Comparison of ENCODE assay signal across 25 cellular contexts in genomic region chr15:39889601-39890000, GRCh38. TPM values are rescaled to one million over a fixed set of nuclear protein-coding genes. Genes with fewer than 3 reads are reported as not detected.
DNase-seq lines count a peak whose midpoint lies in the region; ATAC-seq, FAIRE-seq and TF ChIP-seq lines count a peak whose summit lies in the region.
"Had no signal": no experiment of that assay in that cellular context is flagged by ENCODE, and none has a peak within 500 bp of the region (broad histone marks: within the 10 kb centered on the region; RNA-seq: fewer than 3 reads in every experiment).

No MANE protein-coding gene starts in this region.

- peak overlapping the region; percentile 11; the same call in 1 of the 2 replicates for H2BK12ac ChIP-seq in H1 (ENCODE audit: low read depth, low read length)

- H3K27me3 ChIP-seq in HepG2 (ENCODE audit: control insufficient read depth in 1 of 2, insufficient read depth in 2 of 2, low read length in 2 of 2) (no peaks in the 10 kb centered on the region), right lobe of liver (no peaks in the 10 kb centered on the region), HUES64 (ENCODE audit: insufficient read depth, low read length) (no peaks in the 10 kb centered on the region), H1 (replicated peaks in 1 of 4; ENCODE audit: control insufficient read depth in 3 of 4, extremely low read depth in 1 of 4, insufficient read depth in 3 of 4, low read length in 3 of 4) (no peaks in the 10 kb centered on the region), osteoblast (ENCODE audit: insufficient read depth, low read length) (no peaks in the 10 kb centered on the region)
- H3K27me3 ChIP-seq: BLaER1 treated with 17β-estradiol and CSF1 and Interleukin-3, amounts not matched to agents 10 nM and 100 nM; SJCRH30 had no signal

- TF ChIP-seq POLR2A in HepG2 (IDR thresholded peaks at IDR 0.05; ENCODE audit: insufficient read depth in 1 of 2, low read depth in 2 of 2, low read length in 2 of 2) = no peak
- no peak for TF ChIP-seq POLR2A in right lobe of liver (IDR thresholded peaks at IDR 0.05)
- TF ChIP-seq POLR2A in H1 (IDR thresholded peaks at IDR 0.05; ENCODE audit: control extremely low read depth in 1 of 2, low read depth in 2 of 2, low read length in 2 of 2) = no peak

- no peak overlapping the region for H3K4me3 ChIP-seq in HepG2 (replicated peaks in 1 of 3; ENCODE audit: insufficient read depth in 1 of 3, low read depth in 2 of 3, low read length in 3 of 3)
- no peak overlapping the region for H3K4me3 ChIP-seq in right lobe of liver
- no peak overlapping the region for H3K4me3 ChIP-seq in HUES64 (ENCODE audit: low read length)
- no peak overlapping the region for H3K4me3 ChIP-seq in H1 (ENCODE audit: extremely low read depth in 1 of 4, insufficient read depth in 2 of 4, low read depth in 3 of 4, low read length in 4 of 4)
- H3K4me3 ChIP-seq in osteoblast (ENCODE audit: insufficient read depth, low read length) = no peak overlapping the region
- H3K4me3 ChIP-seq: A549; BLaER1 treated with 17β-estradiol and CSF1 and Interleukin-3, amounts not matched to agents 10 nM and 100 nM; SJCRH30 had no signal

- 0 out of 2 replicates have a peak overlapping the region, but pooled peaks have one; percentile 65 for H2BK15ac ChIP-seq in H1 (ENCODE audit: low read length)

- no peaks in the 10 kb centered on the region for H3K9me3 ChIP-seq in HepG2 (ENCODE audit: low read length)
- no peaks in the 10 kb centered on the region for H3K9me3 ChIP-seq in right lobe of liver
- H3K9me3 ChIP-seq in HUES64 (ENCODE audit: insufficient read depth, low read depth, low read length) = no peaks in the 10 kb centered on the region
- peaks cover 0 to 1% of the 10 kb centered on the region in 2 experiments; a peak in 1 of 4 replicates for H3K9me3 ChIP-seq in H1 (ENCODE audit: insufficient read depth in 2 of 2, low read depth in 1 of 2, low read length in 1 of 2)
- no peaks in the 10 kb centered on the region for H3K9me3 ChIP-seq in osteoblast (ENCODE audit: low read depth, low read length)
- H3K9me3 ChIP-seq: A549; BLaER1 treated with 17β-estradiol and CSF1 and Interleukin-3, amounts not matched to agents 10 nM and 100 nM; SJCRH30 had no signal

- no peak overlapping the region for H3K9ac ChIP-seq in HepG2 (ENCODE audit: insufficient read depth, low read depth, low read length)
- H3K9ac ChIP-seq in HUES64 (ENCODE audit: low read depth, low read length) = no peak overlapping the region
- H3K9ac ChIP-seq in H1 (replicated peaks in 1 of 4; ENCODE audit: extremely low read depth in 1 of 4, low read depth in 3 of 4, low read length in 3 of 4) = no peak overlapping the region
- H3K9ac ChIP-seq: BLaER1 treated with 17β-estradiol and CSF1 and Interleukin-3, amounts not matched to agents 10 nM and 100 nM; KMS-11 had no signal

- H3K4ac ChIP-seq in H1 (replicated peaks; ENCODE audit: insufficient read length, low read depth, low read length) = peak overlapping the region; percentile 34

- no peak for ATAC-seq in HepG2
- ATAC-seq in right lobe of liver = no peak
- no peak for ATAC-seq in HG03097 (IDR thresholded peaks at IDR 0.05; ENCODE audit: low FRiP score, unreplicated experiment)
- ATAC-seq: A549, Right ventricle myocardium inferior, SK-N-SH treated with all-trans-retinoic acid at 6 μM for 48 hours, T-helper 17 cell had no signal

- H2BK5ac ChIP-seq in H1 (ENCODE audit: low read depth, low read length) = peak overlapping the region; percentile 89; the same call in 1 of the 2 replicates

- TF ChIP-seq EP300 in HepG2 (IDR thresholded peaks at IDR 0.05; ENCODE audit: low read depth in 2 of 2, low read length in 2 of 2) = no peak
- no peak for TF ChIP-seq EP300 in HepG2 (CRISPR knock-in tag; IDR thresholded peaks at IDR 0.05; ENCODE audit: borderline replicate concordance)
- TF ChIP-seq EP300 in H1 (IDR thresholded peaks at IDR 0.05; ENCODE audit: borderline replicate concordance in 1 of 2, low read depth in 2 of 2, low read length in 2 of 2) = no peak

- H3K14ac ChIP-seq in H1 (ENCODE audit: insufficient read length) = no peak overlapping the region

- H3K27ac ChIP-seq in HepG2 (ENCODE audit: extremely low read length, insufficient read depth, low read length) (no peak overlapping the region), right lobe of liver (no peak overlapping the region), HUES64 (ENCODE audit: low read depth, low read length) (peak overlapping the region; percentile 66), H1 (ENCODE audit: low read depth, low read length) (peak overlapping the region; percentile 73), osteoblast (ENCODE audit: low read depth, low read length) (no peak overlapping the region)
- H3K27ac ChIP-seq: A549; BLaER1 treated with 17β-estradiol and CSF1 and Interleukin-3, amounts not matched to agents 10 nM and 100 nM; KMS-11; SJCRH30 had no signal

- peaks cover 4% of the 10 kb centered on the region for H3K79me1 ChIP-seq in H1 (ENCODE audit: low read depth, low read length)

- WGBS in HepG2 (ENCODE audit: low lambda C conversion rate) = 60% methylated on average over 3 of the region's 3 CpGs
- 96% methylated on average over 3 of the region's 3 CpGs for WGBS in right lobe of liver (ENCODE audit: insufficient coverage, low coverage, low lambda C conversion rate, missing lambda C conversion rate)
- WGBS in HUES64 = 89% methylated on average over 3 of the region's 3 CpGs
- WGBS in H1 (ENCODE audit: extremely low coverage in 1 of 2, insufficient coverage in 1 of 2, insufficient read length in 1 of 2, insufficient replicate concordance in 2 of 2, low coverage in 1 of 2, low lambda C conversion rate in 2 of 2, missing lambda C conversion rate in 1 of 2), 2 experiments = 86% methylated on average over 3 of the region's 3 CpGs; no CpG with 5 or more reads in 1 of the 2 experiments

- intact Hi-C loops in HepG2 (cut with micrococcal nuclease; ENCODE audit: unreplicated experiment) = loop anchor here (5.0 to 10.0 kb wide), 2 partner anchors 33 to 85 kb away; partner anchors contain the start of gene GPR176
- intact Hi-C loops in right lobe of liver (cut with DNase I) = no loop called here

- H4K8ac ChIP-seq in H1 (ENCODE audit: extremely low read depth, insufficient read depth, low read length) = no peak overlapping the region

- H2AFZ ChIP-seq in HepG2 (ENCODE audit: low read length) (no peak overlapping the region), H1 (ENCODE audit: low read length) (no peak overlapping the region), osteoblast (ENCODE audit: low read length) (no peak overlapping the region)

- H3K4me2 ChIP-seq in HepG2 (ENCODE audit: low read depth, low read length) (no peak overlapping the region), H1 (ENCODE audit: insufficient read depth in 1 of 2, low read depth in 2 of 2, low read length in 2 of 2) (peak overlapping the region in 1 of 2 experiments; percentile 61; a peak in 1 of 4 replicates), osteoblast (ENCODE audit: insufficient read depth, low read length) (no peak overlapping the region)
- H3K4me2 ChIP-seq: A549; BLaER1 treated with 17β-estradiol and CSF1 and Interleukin-3, amounts not matched to agents 10 nM and 100 nM; KMS-11 had no signal

- no peak overlapping the region for H4K5ac ChIP-seq in H1 (ENCODE audit: insufficient read length, low read depth, low read length)

- no peak for TF ChIP-seq CTCF in HepG2 (CRISPR knock-in tag; IDR thresholded peaks at IDR 0.05)
- TF ChIP-seq CTCF in right lobe of liver (IDR thresholded peaks at IDR 0.05) = no peak
- no peak for TF ChIP-seq CTCF in H1 (IDR thresholded peaks at IDR 0.05; ENCODE audit: control extremely low read depth in 1 of 3, insufficient read depth in 1 of 3, low read depth in 1 of 3, low read length in 3 of 3)
- no peak for TF ChIP-seq CTCF in osteoblast (IDR thresholded peaks at IDR 0.05; ENCODE audit: extremely low read depth, low read depth, low read length)

- H3K36me3 ChIP-seq in HepG2 (replicated peaks in 1 of 2; ENCODE audit: control insufficient read depth in 1 of 2, insufficient read depth in 2 of 2, low read length in 2 of 2) = no peaks in the 10 kb centered on the region
- no peaks in the 10 kb centered on the region for H3K36me3 ChIP-seq in right lobe of liver
- H3K36me3 ChIP-seq in HUES64 (ENCODE audit: insufficient read depth, low read length) = 0 out of 2 replicates have a peak, but pooled peaks cover 2% of the 10 kb centered on the region
- peaks cover 0 to 6% (median 2%) of the 10 kb centered on the region in 4 experiments; a peak in 4 of 8 replicates for H3K36me3 ChIP-seq in H1 (ENCODE audit: control insufficient read depth in 2 of 4, insufficient read depth in 4 of 4, low read length in 3 of 4)
- H3K36me3 ChIP-seq in osteoblast (ENCODE audit: insufficient read depth, low read length) = peaks cover 17% of the 10 kb centered on the region
- H3K36me3 ChIP-seq: SJCRH30 had no signal

- in situ Hi-C loops in HepG2 (cut with HindIII; ENCODE audit: extremely low pct_ligation_motif_present, low pct_unique_long_range_greater_than_20kb) = no loop called here

- no peak overlapping the region for H3K23ac ChIP-seq in H1 (ENCODE audit: insufficient read length)

- H2AK5ac ChIP-seq in H1 (ENCODE audit: low read depth, low read length) = peak overlapping the region; percentile 29; the same call in 1 of the 2 replicates

- no peak overlapping the region for H3K18ac ChIP-seq in H1 (ENCODE audit: extremely low read depth, low read length)

- peak overlapping the region; percentile 16 for H2BK120ac ChIP-seq in H1 (replicated peaks; ENCODE audit: low read depth, low read length)

- no peak for TF ChIP-seq RAD21 in HepG2 (CRISPR knock-in tag; IDR thresholded peaks at IDR 0.05)
- no peak for TF ChIP-seq RAD21 in H1 (IDR thresholded peaks at IDR 0.05 in 1 of 2, conservative IDR thresholded peaks at IDR 0.05 in 1 of 2; ENCODE audit: low read depth in 2 of 2, low read length in 2 of 2)

- no peaks in the 10 kb centered on the region for H4K20me1 ChIP-seq in HepG2 (ENCODE audit: insufficient read depth, low read length)
- no peaks in the 10 kb centered on the region for H4K20me1 ChIP-seq in H1 (replicated peaks in 1 of 2; ENCODE audit: control insufficient read depth in 1 of 2, insufficient read depth in 2 of 2, low read length in 2 of 2)
- peaks cover 17% of the 10 kb centered on the region for H4K20me1 ChIP-seq in osteoblast (ENCODE audit: insufficient read depth, low read length)

- H3K23me2 ChIP-seq in H1 (ENCODE audit: low read depth, low read length) = no peaks in the 10 kb centered on the region

- H3K4me1 ChIP-seq in HepG2 (ENCODE audit: insufficient read depth, low read length) = peaks cover 47% of the 10 kb centered on the region
- H3K4me1 ChIP-seq in right lobe of liver = peaks cover 0 to 20% (median 5%) of the 10 kb centered on the region in 4 donors
- peaks cover 69% of the 10 kb centered on the region for H3K4me1 ChIP-seq in HUES64 (ENCODE audit: insufficient read depth, low read length)
- H3K4me1 ChIP-seq in H1 (replicated peaks in 1 of 4; ENCODE audit: control insufficient read depth in 3 of 4, insufficient read depth in 4 of 4, low read length in 3 of 4) = peaks cover 4 to 43% (median 40%) of the 10 kb centered on the region in 4 experiments
- H3K4me1 ChIP-seq in osteoblast (ENCODE audit: insufficient read depth, low read length) = peaks cover 17% of the 10 kb centered on the region
- H3K4me1 ChIP-seq: A549 had no signal

- peak overlapping the region; percentile 38; the same call in 1 of the 2 replicates for H2BK20ac ChIP-seq in H1 (ENCODE audit: low read length)

- no peak for DNase-seq in HepG2 (ENCODE audit: low spot score)
- DNase-seq in right lobe of liver = no peak
- no peak for DNase-seq in H1 (ENCODE audit: low read depth in 1 of 2, low spot score in 2 of 2)
- peak; percentile 44 for DNase-seq in osteoblast (ENCODE audit: insufficient read length, low spot score, missing footprints)
- DNase-seq in stimulated activated CD4-positive, alpha-beta T cell treated with anti-CD3 and anti-CD28 coated beads, Interleukin-15, amount 100 ng/mL, for 24 hours = no peak
- DNase-seq in activated CD4-positive, CD25-positive, alpha-beta regulatory T cell treated with anti-CD3 and anti-CD28 coated beads, Interleukin-2, amount 50 U/mL, for 72 hours = no peak
- DNase-seq: AML-193; CD4-positive, alpha-beta T cell; COR-L47; DND-41; NCI-H1092; NCI-H1417 treated with DMSO at 0.1 percent for 48 hours; NCI-H187 treated with DMSO at 0.1 percent for 48 hours; NCI-H524; NCI-H774; SJCRH30; T-helper 17 cell had no signal

- peak overlapping the region; percentile 75 for H4K91ac ChIP-seq in H1 (replicated peaks; ENCODE audit: insufficient read length, low read length)

- CTCF ChIA-PET in HepG2 (lab: Yijun Ruan, JAX; ENCODE audit: low intra/inter-chr PET ratio, low total read pairs) = no interaction called here
- CTCF ChIA-PET in H1 (lab: Charles Lee; ENCODE audit: partially characterized antibody) = interaction anchor here (0.9 to 3.2 kb wide), 5 partner anchors 9 to 26 kb away, joined by 3 to 10 read pairs (median 4); no protein-coding TSS in a partner anchor

- H3K79me2 ChIP-seq in HepG2 (ENCODE audit: insufficient read depth, low read length) = no peaks in the 10 kb centered on the region
- H3K79me2 ChIP-seq in H1 (ENCODE audit: control insufficient read depth in 1 of 2, insufficient read depth in 2 of 2, low read length in 2 of 2) = peaks cover 4 to 47% of the 10 kb centered on the region in 2 experiments; a peak in 3 of 4 replicates
- H3K79me2 ChIP-seq in osteoblast (ENCODE audit: insufficient read depth, low read length) = peaks cover 77% of the 10 kb centered on the region

- POLR2A ChIA-PET in HepG2 (lab: Yijun Ruan, JAX) = interaction anchor here (1.8 to 4.1 kb wide), 2 partner anchors 44 to 114 kb away, joined by 5 to 21 read pairs; partner anchors contain the start of gene EIF2AK4
- POLR2A ChIA-PET in H1 (lab: Charles Lee; ENCODE audit: partially characterized antibody) = interaction anchor here (1.4 to 2.8 kb wide), 2 partner anchors 31 to 45 kb away, joined by 8 to 14 read pairs; partner anchors contain the start of genes EIF2AK4 and GPR176

- no peak overlapping the region for H3K56ac ChIP-seq in H1 (replicated peaks; ENCODE audit: insufficient read length, low read depth, low read length)

- BruUV-seq in HepG2 (replicated peaks; lab: Mats Ljungman, UMichigan) = no TSS peak

- no peak for FAIRE-seq in HepG2 (lab: Jason Lieb, UNC)
- no peak for FAIRE-seq in H1 (lab: Jason Lieb, UNC)
- FAIRE-seq: A549, GM18507 had no signal

RNA-seq across cellular contexts. Expression of gene GPR176, which starts 30.5 kb away (rescaled TPM):
- total RNA-seq in HepG2 (2016; rRNA removed; fragmentation: Illumina TruSeq; extraction: Trizol) = 0.15 and 0.20 TPM in 2 replicates
- total RNA-seq in HepG2 (2016; cell fraction: cytosol; rRNA removed; fragmentation: Illumina TruSeq; extraction: Trizol; ENCODE audit: low read depth) = not detected in 2 replicates
- total RNA-seq in HepG2 (2016; cell fraction: insoluble cytoplasmic fraction; rRNA removed; fragmentation: Illumina TruSeq; extraction: Trizol) = 0.12 and 0.24 TPM in 2 replicates
- total RNA-seq in HepG2 (2016; cell fraction: membrane; rRNA removed; fragmentation: Illumina TruSeq; extraction: Trizol) = 0.19 and 0.21 TPM in 2 replicates
- total RNA-seq in HepG2 (2016; cell fraction: nucleus; rRNA removed; fragmentation: Illumina TruSeq; extraction: Trizol) = 0.19 and 0.22 TPM in 2 replicates
- 0.11 and 0.17 TPM in 2 replicates for polyA plus RNA-seq in HepG2 (2011; rRNA removed)
- polyA plus RNA-seq in HepG2 (2011; cell fraction: cytosol; rRNA removed) = 0.24 and 0.28 TPM in 2 replicates
- polyA plus RNA-seq in HepG2 (2011; cell fraction: nucleus; rRNA removed) = 0.06 and 0.12 TPM in 2 replicates
- 0.17 and 0.24 TPM in 2 replicates for polyA plus RNA-seq in HepG2 (2012)
- polyA plus RNA-seq in HepG2 (2016; cell fraction: cytosol; fragmentation: Illumina TruSeq; extraction: Trizol; ENCODE audit: low read depth) = 0.02 TPM in 1 of 2 replicates, not detected in the other
- polyA plus RNA-seq in HepG2 (2016; cell fraction: insoluble cytoplasmic fraction; fragmentation: Illumina TruSeq; extraction: Trizol; ENCODE audit: low read depth) = 0.05 and 0.16 TPM in 2 replicates
- 0.05 and 0.16 TPM in 2 replicates for polyA plus RNA-seq in HepG2 (2016; cell fraction: membrane; fragmentation: Illumina TruSeq; extraction: Trizol; ENCODE audit: low read depth)
- 0.24 TPM in 1 of 2 replicates, not detected in the other for polyA plus RNA-seq in HepG2 (2016; cell fraction: nucleus; fragmentation: Illumina TruSeq; extraction: Trizol; ENCODE audit: insufficient read depth, low read depth)
- polyA minus RNA-seq in HepG2 (2011; rRNA and poly(A)+ RNA removed; ENCODE audit: low replicate concordance) = 2.2 and 40.9 TPM in 2 replicates
- polyA minus RNA-seq in HepG2 (2011; cell fraction: cytosol; rRNA and poly(A)+ RNA removed) = not detected in 2 replicates
- 0.37 and 0.39 TPM in 2 replicates for polyA minus RNA-seq in HepG2 (2011; cell fraction: nucleus; rRNA and poly(A)+ RNA removed)
- total RNA-seq in right lobe of liver = 1 to 10 TPM in 3 of 6 experiments, under 1 TPM in 3; 0.59 to 2.1 (median 1.3) TPM
- 56.6 TPM for polyA plus RNA-seq in HUES64 (2013, experiment 1 of 2)
- polyA plus RNA-seq in HUES64 (2013, experiment 2 of 2) = 50.8 TPM
- 190 and 198 TPM in 2 replicates for total RNA-seq in H1 (2021; fragmentation: NEBNext Ultra II Directional; extraction: Animal tissue kit (Norgen Biotek cat#: 25700))
- 281 and 318 TPM in 2 replicates for polyA plus RNA-seq in H1 (2011; rRNA removed)
- 189 TPM for polyA plus RNA-seq in H1 (2011; cell fraction: cytosol; rRNA removed)
- polyA plus RNA-seq in H1 (2011; cell fraction: nucleus; rRNA removed) = 347 TPM
- polyA plus RNA-seq in H1 (2012, experiment 1 of 2) = 147 to 191 TPM (median 166 TPM) in 4 replicates
- 130 TPM for polyA plus RNA-seq in H1 (2012, experiment 2 of 2)
- 98.7 TPM for polyA plus RNA-seq in H1 (2013, experiment 1 of 2)
- polyA plus RNA-seq in H1 (2013, experiment 2 of 2) = 108 TPM
- 732 and 803 TPM in 2 replicates for polyA minus RNA-seq in H1 (2011; rRNA and poly(A)+ RNA removed)
- polyA minus RNA-seq in H1 (2011; cell fraction: cytosol; rRNA and poly(A)+ RNA removed) = 146 TPM
- 175 TPM for polyA minus RNA-seq in H1 (2011; cell fraction: nucleus; rRNA and poly(A)+ RNA removed)
- 136 and 173 TPM in 2 replicates for total RNA-seq in osteoblast
- total RNA-seq: CD4-positive, alpha-beta T cell; T-helper 17 cell had no signal

RNA-seq across cellular contexts. Expression of gene EIF2AK4, which starts 44.3 kb away (rescaled TPM):
- total RNA-seq in HepG2 (2016; rRNA removed; fragmentation: Illumina TruSeq; extraction: Trizol) (58.9 and 87.3 TPM in 2 replicates), right lobe of liver (10 to 100 TPM; 12.6 to 42.3 (median 22.4) TPM), osteoblast (76.0 TPM in 2 replicates)
- 21.6 and 23.6 TPM in 2 replicates for total RNA-seq in HepG2 (2016; cell fraction: cytosol; rRNA removed; fragmentation: Illumina TruSeq; extraction: Trizol; ENCODE audit: low read depth)
- total RNA-seq in HepG2 (2016; cell fraction: insoluble cytoplasmic fraction; rRNA removed; fragmentation: Illumina TruSeq; extraction: Trizol) = 64.0 and 92.3 TPM in 2 replicates
- total RNA-seq in HepG2 (2016; cell fraction: membrane; rRNA removed; fragmentation: Illumina TruSeq; extraction: Trizol) = 53.8 and 56.3 TPM in 2 replicates
- 43.7 and 47.1 TPM in 2 replicates for total RNA-seq in HepG2 (2016; cell fraction: nucleus; rRNA removed; fragmentation: Illumina TruSeq; extraction: Trizol)
- polyA plus RNA-seq in HepG2 (2011; rRNA removed) (52.0 and 62.3 TPM in 2 replicates), H1 (2011; rRNA removed) (61.0 and 67.9 TPM in 2 replicates)
- 41.9 and 51.7 TPM in 2 replicates for polyA plus RNA-seq in HepG2 (2011; cell fraction: cytosol; rRNA removed)
- polyA plus RNA-seq in HepG2 (2011; cell fraction: nucleus; rRNA removed) = 30.6 and 34.3 TPM in 2 replicates
- polyA plus RNA-seq in HepG2 (2012) = 43.5 and 57.9 TPM in 2 replicates
- polyA plus RNA-seq in HepG2 (2016; cell fraction: cytosol; fragmentation: Illumina TruSeq; extraction: Trizol; ENCODE audit: low read depth) = 12.7 and 14.9 TPM in 2 replicates
- 77.8 and 78.4 TPM in 2 replicates for polyA plus RNA-seq in HepG2 (2016; cell fraction: insoluble cytoplasmic fraction; fragmentation: Illumina TruSeq; extraction: Trizol; ENCODE audit: low read depth)
- polyA plus RNA-seq in HepG2 (2016; cell fraction: membrane; fragmentation: Illumina TruSeq; extraction: Trizol; ENCODE audit: low read depth) = 35.6 and 35.9 TPM in 2 replicates
- 47.7 and 49.8 TPM in 2 replicates for polyA plus RNA-seq in HepG2 (2016; cell fraction: nucleus; fragmentation: Illumina TruSeq; extraction: Trizol; ENCODE audit: insufficient read depth, low read depth)
- 60.5 and 98.2 TPM in 2 replicates for polyA minus RNA-seq in HepG2 (2011; rRNA and poly(A)+ RNA removed; ENCODE audit: low replicate concordance)
- 40.2 and 44.5 TPM in 2 replicates for polyA minus RNA-seq in HepG2 (2011; cell fraction: cytosol; rRNA and poly(A)+ RNA removed)
- polyA minus RNA-seq in HepG2 (2011; cell fraction: nucleus; rRNA and poly(A)+ RNA removed) = 128 and 137 TPM in 2 replicates
- polyA plus RNA-seq in HUES64 (2013, experiment 1 of 2) = 60.4 TPM
- polyA plus RNA-seq in HUES64 (2013, experiment 2 of 2) = 62.4 TPM
- total RNA-seq in H1 (2021; fragmentation: NEBNext Ultra II Directional; extraction: Animal tissue kit (Norgen Biotek cat#: 25700)) = 96.9 and 105 TPM in 2 replicates
- 83.0 TPM for polyA plus RNA-seq in H1 (2011; cell fraction: cytosol; rRNA removed)
- polyA plus RNA-seq in H1 (2011; cell fraction: nucleus; rRNA removed) = 87.0 TPM
- polyA plus RNA-seq in H1 (2012, experiment 1 of 2) = 60.3 to 83.0 TPM (median 69.7 TPM) in 4 replicates
- polyA plus RNA-seq in H1 (2012, experiment 2 of 2) = 12.0 TPM
- polyA plus RNA-seq in H1 (2013, experiment 1 of 2) = 116 TPM
- polyA plus RNA-seq in H1 (2013, experiment 2 of 2) = 128 TPM
- polyA minus RNA-seq in H1 (2011; rRNA and poly(A)+ RNA removed) = 169 TPM in 2 replicates
- polyA minus RNA-seq in H1 (2011; cell fraction: cytosol; rRNA and poly(A)+ RNA removed) = 67.4 TPM
- polyA minus RNA-seq in H1 (2011; cell fraction: nucleus; rRNA and poly(A)+ RNA removed) = 162 TPM

Comparison
In these comparisons a context has a peak if more than half of its experiments do, and no peak if none do; other contexts are left out.
1. H3K27ac ChIP-seq: peak in HUES64 (single experiment) and H1 (single experiment); none in HepG2 (single experiment), right lobe of liver (0 of 3) and osteoblast (single experiment).
2. RNA of gene GPR176, which starts 30.5 kb away (total RNA-seq): 190 to 198 TPM in H1 and 136 to 173 TPM in osteoblast; 0.59 to 2.1 TPM in right lobe of liver and 0.12 to 0.24 TPM in HepG2; every median in the first group is over 10 times any median in the second.